18 cellular contexts compared by ENCODE assay signal in genomic region chr15:45169608-45170480, GRCh38. TPM values are rescaled to one million over a fixed set of nuclear protein-coding genes. Genes with fewer than 3 reads are reported as not detected.
DNase-seq lines count a peak whose midpoint lies in the region; ATAC-seq, FAIRE-seq and TF ChIP-seq lines count a peak whose summit lies in the region.
"Had no signal": no experiment of that assay in that cellular context is flagged by ENCODE, and none has a peak within 500 bp of the region (broad histone marks: within the 10 kb centered on the region; RNA-seq: fewer than 3 reads in every experiment).

No MANE protein-coding gene starts in this region.

- no peaks in the 10 kb centered on the region for H3K9me2 ChIP-seq in OCI-LY7 (ENCODE audit: insufficient read depth, low read length)

- ATAC-seq in foreskin keratinocyte = no peak
- ATAC-seq: HCT116, left lobe of liver had no signal

- no peak for FAIRE-seq in HTR-8/SVneo (lab: Jason Lieb, UNC)
- FAIRE-seq: bronchial epithelial cell, endometrium had no signal

- intact Hi-C loops in OCI-LY7 (cut with micrococcal nuclease; ENCODE audit: unreplicated experiment) (loop anchor here (10.0 kb wide), 1 partner anchor 445 kb away; no protein-coding TSS in a partner anchor), esophagus muscularis mucosa (cut with DNase I) (no loop called here)

- in situ Hi-C loops in GM13977 (cut with MboI; ENCODE audit: low pct_unique_long_range_greater_than_20kb, low sequenced_read_pairs, unreplicated experiment) = no loop called here

- no peaks in the 10 kb centered on the region for H3K79me2 ChIP-seq in OCI-LY7 (ENCODE audit: insufficient read depth, low read depth, low read length)

- TF ChIP-seq CTCF in OCI-LY7 (conservative IDR thresholded peaks at IDR 0.05; ENCODE audit: low read length) (no peak), foreskin keratinocyte (conservative IDR thresholded peaks at IDR 0.05) (no peak), esophagus muscularis mucosa (IDR thresholded peaks at IDR 0.05) (no peak), GM13977 (IDR thresholded peaks at IDR 0.05; ENCODE audit: extremely low read depth, insufficient read depth, missing control alignments) (no peak)

- no peaks in the 10 kb centered on the region for H3K36me3 Mint-ChIP-seq in IgD-negative memory B cell

- peak overlapping the region in 9 of 11 experiments; percentile 98 to 100 (median 100); a peak in 18 of 22 replicates for H3K27ac ChIP-seq in BLaER1 treated with 17β-estradiol and CSF1 and Interleukin-3, amounts not matched to agents 10 nM and 100 nM
- H3K27ac ChIP-seq in OCI-LY7 (ENCODE audit: low read depth, low read length, poor library complexity, severe bottlenecking) = peak overlapping the region; percentile 64
- no peak overlapping the region for H3K27ac ChIP-seq in foreskin keratinocyte
- H3K27ac ChIP-seq in esophagus muscularis mucosa (replicated peaks in 1 of 4) = peak overlapping the region in 2 of 4 donors; percentile 19 to 100

- peak overlapping the region; percentile 17 to 94 (median 83); a peak in 21 of 22 replicates for H3K4me2 ChIP-seq in BLaER1 treated with 17β-estradiol and CSF1 and Interleukin-3, amounts not matched to agents 10 nM and 100 nM
- H3K4me2 ChIP-seq in OCI-LY7 (ENCODE audit: low read length) = peak overlapping the region; percentile 66

- peaks cover under 1 to 41% (median 35%) of the 10 kb centered on the region in 11 experiments; a peak in 20 of 22 replicates for H3K36me3 ChIP-seq in BLaER1 treated with 17β-estradiol and CSF1 and Interleukin-3, amounts not matched to agents 10 nM and 100 nM
- H3K36me3 ChIP-seq in OCI-LY7 (ENCODE audit: insufficient read depth, low read length) = no peaks in the 10 kb centered on the region
- peaks cover 0 to 22% (median 13%) of the 10 kb centered on the region in 4 donors for H3K36me3 ChIP-seq in esophagus muscularis mucosa
- H3K36me3 ChIP-seq: neutrophil had no signal

- no peak for TF ChIP-seq POLR2A in esophagus muscularis mucosa (IDR thresholded peaks at IDR 0.05; ENCODE audit: low read depth)

- H3K27ac Mint-ChIP-seq in IgD-negative memory B cell = peak overlapping the region in 2 of 3 donors; percentile 87 to 95
- H3K27ac Mint-ChIP-seq: activated CD4-positive, alpha-beta memory T cell treated with anti-CD3 and anti-CD28 coated beads for 36 hours had no signal

- H2AFZ ChIP-seq in OCI-LY7 (ENCODE audit: low read length) = peak overlapping the region; percentile 87

- no peaks in the 10 kb centered on the region for H3K9me3 Mint-ChIP-seq in IgD-negative memory B cell
- H3K9me3 Mint-ChIP-seq: activated CD4-positive, alpha-beta memory T cell treated with anti-CD3 and anti-CD28 coated beads for 36 hours had no signal

- peaks cover 0 to 8% (median 0%) of the 10 kb centered on the region in 11 experiments; a peak in 1 of 22 replicates for H4K20me1 ChIP-seq in BLaER1 treated with 17β-estradiol and CSF1 and Interleukin-3, amounts not matched to agents 10 nM and 100 nM
- H4K20me1 ChIP-seq in OCI-LY7 (ENCODE audit: insufficient read depth, low read length) = no peaks in the 10 kb centered on the region

- H3K4me3 Mint-ChIP-seq in IgD-negative memory B cell = peak overlapping the region in 2 of 4 donors; percentile 12 to 90
- H3K4me3 Mint-ChIP-seq: activated CD4-positive, alpha-beta memory T cell treated with anti-CD3 and anti-CD28 coated beads for 36 hours had no signal

- no TSS peak for BruUV-seq in OCI-LY7 (replicated peaks; lab: Mats Ljungman, UMichigan)

- no peak overlapping the region for H3K4me3 ChIP-seq in BLaER1 treated with 17β-estradiol and CSF1 and Interleukin-3, amounts not matched to agents 10 nM and 100 nM
- H3K4me3 ChIP-seq in OCI-LY7 (ENCODE audit: low read depth, low read length, poor library complexity, severe bottlenecking) (no peak overlapping the region), esophagus muscularis mucosa (no peak overlapping the region)

- H3K27me3 Mint-ChIP-seq in IgD-negative memory B cell = no peaks in the 10 kb centered on the region
- H3K27me3 Mint-ChIP-seq: activated CD4-positive, alpha-beta memory T cell treated with anti-CD3 and anti-CD28 coated beads for 36 hours had no signal

- peaks cover 10 to 15% (median 11%) of the 10 kb centered on the region in 3 donors for H3K4me1 Mint-ChIP-seq in IgD-negative memory B cell

- WGBS in esophagus muscularis mucosa = 85% methylated on average over 4 of the region's 4 CpGs

- CTCF ChIA-PET in OCI-LY7 (lab: Charles Lee; ENCODE audit: unreplicated experiment) = interaction anchor here (0.7 kb wide), 1 partner anchor 28 kb away, joined by 3 read pairs; no protein-coding TSS in a partner anchor

- TF ChIP-seq EP300 in esophagus muscularis mucosa (IDR thresholded peaks at IDR 0.05) = no peak

- POLR2A ChIA-PET in OCI-LY7 (lab: Charles Lee) = interaction anchor here (0.6 to 1.7 kb wide), 6 partner anchors 9 to 28 kb away, joined by 3 to 7 read pairs (median 4); no protein-coding TSS in a partner anchor

- H3K9me3 ChIP-seq in BLaER1 treated with 17β-estradiol and CSF1 and Interleukin-3, amounts not matched to agents 10 nM and 100 nM (replicated peaks in 1 of 11) = no peaks in the 10 kb centered on the region
- H3K9me3 ChIP-seq in OCI-LY7 (ENCODE audit: low read length) = no peaks in the 10 kb centered on the region
- peaks cover 0 to 3% (median 0%) of the 10 kb centered on the region in 4 donors for H3K9me3 ChIP-seq in esophagus muscularis mucosa
- H3K9me3 ChIP-seq: neutrophil had no signal

- peak overlapping the region in 10 of 11 experiments; percentile 9 to 99 (median 46); a peak in 14 of 22 replicates for H3K9ac ChIP-seq in BLaER1 treated with 17β-estradiol and CSF1 and Interleukin-3, amounts not matched to agents 10 nM and 100 nM

- H3K4me1 ChIP-seq in BLaER1 treated with 17β-estradiol and CSF1 and Interleukin-3, amounts not matched to agents 10 nM and 100 nM = peaks cover 24 to 71% (median 65%) of the 10 kb centered on the region in 10 experiments
- H3K4me1 ChIP-seq in OCI-LY7 (ENCODE audit: insufficient read depth, low read length, poor library complexity, severe bottlenecking) (peaks cover 39% of the 10 kb centered on the region), foreskin keratinocyte (no peaks in the 10 kb centered on the region), esophagus muscularis mucosa (peaks cover 7 to 35% (median 29%) of the 10 kb centered on the region in 4 donors)

- DNase-seq in OCI-LY7 (ENCODE audit: low spot score) = peak; percentile 70
- peak; percentile 56 for DNase-seq in germinal center (ENCODE audit: low spot score)
- no peak for DNase-seq in HTR-8/SVneo (ENCODE audit: insufficient read length, low spot score)
- DNase-seq in foreskin keratinocyte = no peak
- no peak for DNase-seq in esophagus muscularis mucosa (ENCODE audit: extremely low spot score)
- no peak for DNase-seq in GM13977 (ENCODE audit: low spot score)
- DNase-seq: activated CD4-positive, alpha-beta memory T cell treated with anti-CD3 and anti-CD28 coated beads for 36 hours; head of caudate nucleus; NCI-H187 had no signal

- H3K27me3 ChIP-seq in BLaER1 treated with 17β-estradiol and CSF1 and Interleukin-3, amounts not matched to agents 10 nM and 100 nM = no peaks in the 10 kb centered on the region
- H3K27me3 ChIP-seq in foreskin keratinocyte = no peaks in the 10 kb centered on the region
- no peaks in the 10 kb centered on the region for H3K27me3 ChIP-seq in esophagus muscularis mucosa
- H3K27me3 ChIP-seq: neutrophil had no signal

RNA-seq across cellular contexts. Expression of gene SHF, which starts 17.9 kb away (rescaled TPM):
- polyA plus RNA-seq in IgD-negative memory B cell (0.85 TPM), foreskin keratinocyte (0.42 and 0.72 TPM in 2 replicates)
- total RNA-seq in OCI-LY7 (2014; rRNA removed; shearing (Covaris generic)) = 2.3 and 5.7 TPM in 2 replicates
- total RNA-seq in OCI-LY7 (2022) (2.5 and 3.2 TPM in 2 replicates), foreskin keratinocyte (0.35 and 0.44 TPM in 2 replicates), esophagus muscularis mucosa (10 to 100 TPM in 2 of 4 donors, 1 to 10 TPM in 2; 4.6 to 15.4 (median 10.2) TPM)

RNA-seq across cellular contexts. Expression of gene DUOX1, which starts 40.0 kb away (rescaled TPM):
- polyA plus RNA-seq in IgD-negative memory B cell = 1.4 TPM
- not detected in 2 replicates for total RNA-seq in OCI-LY7 (2014; rRNA removed; shearing (Covaris generic))
- total RNA-seq in OCI-LY7 (2022) = not detected in 2 replicates
- 16.3 and 17.8 TPM in 2 replicates for total RNA-seq in foreskin keratinocyte
- 9.5 and 10.1 TPM in 2 replicates for polyA plus RNA-seq in foreskin keratinocyte
- total RNA-seq in esophagus muscularis mucosa = 1 to 10 TPM in 1 of 4 donors, under 1 TPM in 3; 0.33 to 1.7 (median 0.61) TPM
- total RNA-seq: HT1080 had no signal

RNA-seq across cellular contexts. Expression of gene DUOXA1, which starts 40.2 kb away (rescaled TPM):
- polyA plus RNA-seq in IgD-negative memory B cell (not detected), foreskin keratinocyte (5.7 TPM in 2 replicates)
- not detected in 2 replicates for total RNA-seq in OCI-LY7 (2014; rRNA removed; shearing (Covaris generic))
- total RNA-seq in OCI-LY7 (2022) (not detected in 2 replicates), foreskin keratinocyte (7.0 and 9.8 TPM in 2 replicates), esophagus muscularis mucosa (under 1 TPM in 2 of 4 donors, not detected in 2; 0.13 to 0.52 TPM)
- total RNA-seq: left lobe of liver had no signal

RNA-seq across cellular contexts. Expression of gene DUOXA2, which starts 55.7 kb away (rescaled TPM):
- polyA plus RNA-seq in IgD-negative memory B cell = not detected
- not detected in 2 replicates for total RNA-seq in OCI-LY7 (2014; rRNA removed; shearing (Covaris generic))
- not detected in 2 replicates for total RNA-seq in OCI-LY7 (2022)
- total RNA-seq in foreskin keratinocyte = not detected in 2 replicates
- polyA plus RNA-seq in foreskin keratinocyte = not detected in 2 replicates
- total RNA-seq in esophagus muscularis mucosa = under 1 TPM in 2 of 4 donors, not detected in 2; 0.42 to 0.52 TPM
- total RNA-seq: activated CD4-positive, alpha-beta memory T cell treated with anti-CD3 and anti-CD28 coated beads for 36 hours; bronchial epithelial cell; HT1080; left lobe of liver; T-helper 1 cell treated with Interleukin-12 subunit alpha and Interleukin-12 subunit beta and Interleukin-4 antibody, amounts not matched to agents 30 ng/mL and 1 ng/mL, for 36 hours had no signal

RNA-seq across cellular contexts. Expression of gene DUOX2, which starts 55.9 kb away (rescaled TPM):
- polyA plus RNA-seq in IgD-negative memory B cell (not detected), foreskin keratinocyte (0.10 and 0.13 TPM in 2 replicates)
- 0.03 and 0.05 TPM in 2 replicates for total RNA-seq in OCI-LY7 (2014; rRNA removed; shearing (Covaris generic))
- total RNA-seq in OCI-LY7 (2022) (0.06 TPM in 1 of 2 replicates, not detected in the other), foreskin keratinocyte (0.39 and 0.41 TPM in 2 replicates), esophagus muscularis mucosa (under 1 TPM; under 0.01 to 0.86 (median 0.10) TPM)
- total RNA-seq: T-helper 1 cell treated with Interleukin-12 subunit alpha and Interleukin-12 subunit beta and Interleukin-4 antibody, amounts not matched to agents 30 ng/mL and 1 ng/mL, for 36 hours had no signal

Comparison
In these comparisons a context has a peak if more than half of its experiments do, and no peak if none do; other contexts are left out.
1. DNase-seq: peak in OCI-LY7 (single experiment) and germinal center (single experiment); none in HTR-8/SVneo (single experiment), foreskin keratinocyte (0 of 2), esophagus muscularis mucosa (single experiment) and GM13977 (single experiment).